17 cellular contexts compared by ENCODE assay signal in the genomic region with DNA sequence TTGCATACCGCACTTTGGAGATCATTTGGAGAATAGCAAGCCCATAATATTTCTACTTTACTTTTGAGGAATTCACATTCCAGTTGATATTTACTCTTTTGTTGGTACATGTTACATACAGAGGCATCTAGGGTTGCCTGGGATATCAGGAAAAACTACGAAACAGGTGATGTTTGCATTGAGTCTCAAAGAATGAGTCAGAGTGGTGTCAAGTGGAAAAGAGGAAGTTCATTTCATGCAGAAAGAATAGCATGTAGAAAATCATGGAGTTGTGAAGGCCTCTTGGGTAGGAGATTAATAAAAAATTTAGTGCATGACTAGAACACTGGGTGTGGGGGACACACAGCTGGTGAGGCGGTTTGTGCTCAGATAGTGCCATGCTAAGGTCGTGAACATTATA. TPM values are rescaled to one million over a fixed set of nuclear protein-coding genes. Genes with fewer than 3 reads are reported as not detected.
A peak's percentile ranks its signal among the peaks of the same experiment; 100 is the strongest.
DNase-seq lines count a peak whose midpoint lies in the region; ATAC-seq and TF ChIP-seq lines count a peak whose summit lies in the region.
"Had no signal": no experiment of that assay in that cellular context is flagged by ENCODE, and none has a peak within 500 bp of the region (broad histone marks: within the 10 kb centered on the region; RNA-seq: fewer than 3 reads in every experiment).

No MANE protein-coding gene starts in this region.

- H3K9ac ChIP-seq in MM.1S (ENCODE audit: low read length): no peak overlapping the region

- H3K4me1 Mint-ChIP-seq in stimulated activated naive B cell treated with anti-CD40 and anti-IgM and Interleukin-4, amounts not matched to agents 10 μg/mL and 1 μg/mL and 100 μg/mL, for 72 hours: peaks cover 3 to 6% of the 10 kb centered on the region in 2 donors

- no peaks in the 10 kb centered on the region for H3F3A ChIP-seq in MM.1S (ENCODE audit: insufficient read depth, low read length)

- H3K27me3 ChIP-seq in RWPE2 (ENCODE audit: insufficient read depth, poor library complexity, severe bottlenecking): no peaks in the 10 kb centered on the region
- H3K27me3 ChIP-seq in MM.1S (replicated peaks; ENCODE audit: insufficient read depth, low read length): no peaks in the 10 kb centered on the region

- no peak overlapping the region for H2AFZ ChIP-seq in MM.1S (ENCODE audit: low read length)

- H3K4me3 ChIP-seq in RWPE2 (ENCODE audit: severe bottlenecking) (no peak overlapping the region), MM.1S (ENCODE audit: low read length) (no peak overlapping the region)

- no peaks in the 10 kb centered on the region for H3K27me3 Mint-ChIP-seq in stimulated activated naive B cell treated with anti-CD40 and anti-IgM and Interleukin-4, amounts not matched to agents 10 μg/mL and 1 μg/mL and 100 μg/mL, for 72 hours
- H3K27me3 Mint-ChIP-seq: effector memory CD8-positive, alpha-beta T cell had no signal

- ATAC-seq in RWPE2 (ENCODE audit: low read depth): peak; percentile 95
- ATAC-seq in stimulated activated naive B cell treated with anti-CD40 and anti-IgM and Interleukin-4, amounts not matched to agents 10 μg/mL and 1 μg/mL and 100 μg/mL, for 72 hours (replicated peaks): peak; percentile 38 to 56
- ATAC-seq in HG02623 (IDR thresholded peaks at IDR 0.05; ENCODE audit: unreplicated experiment): no peak
- ATAC-seq in HG03521 (IDR thresholded peaks at IDR 0.05; ENCODE audit: unreplicated experiment): no peak
- ATAC-seq: effector memory CD8-positive, alpha-beta T cell had no signal

- H3K79me2 ChIP-seq in MM.1S (ENCODE audit: low read length): no peaks in the 10 kb centered on the region

- DNase-seq in SKM-1 treated with dmso at 0.1 percent for 144 hours (lab: John Stamatoyannopoulos, UW; ENCODE audit: unreplicated experiment) (peak; percentile 25), SKM-1 (lab: John Stamatoyannopoulos, UW; ENCODE audit: unreplicated experiment) (no peak), HT-29 (ENCODE audit: low spot score) (peak; percentile 43), RWPE2 (ENCODE audit: low spot score) (no peak), MM.1S (no peak)
- DNase-seq in stimulated activated naive B cell treated with anti-CD40 and anti-IgM and Interleukin-4, amounts not matched to agents 10 μg/mL and 1 μg/mL and 100 μg/mL, for 72 hours: no peak
- DNase-seq: activated CD8-positive, alpha-beta memory T cell treated with anti-CD3 and anti-CD28 coated beads, Interleukin-2, amount 50 U/mL, for 48 hours; effector memory CD8-positive, alpha-beta T cell; foreskin melanocyte; mesenchymal stem cell; NCI-H1048; NCI-H2171 treated with DMSO at 0.1 percent for 48 hours; stimulated activated CD4-positive, alpha-beta T cell treated with anti-CD3 and anti-CD28 coated beads, Interleukin-4, amount 100 ng/mL, for 4 hours; trophoblast cell had no signal

- H3K36me3 Mint-ChIP-seq in stimulated activated naive B cell treated with anti-CD40 and anti-IgM and Interleukin-4, amounts not matched to agents 10 μg/mL and 1 μg/mL and 100 μg/mL, for 72 hours: no peaks in the 10 kb centered on the region
- H3K36me3 Mint-ChIP-seq: activated naive CD8-positive, alpha-beta T cell had no signal

- H3K9me2 ChIP-seq in MM.1S (replicated peaks; ENCODE audit: insufficient read depth, low read length): no peaks in the 10 kb centered on the region

- peaks cover 0 to 4% of the 10 kb centered on the region in 2 donors for H3K9me3 Mint-ChIP-seq in stimulated activated naive B cell treated with anti-CD40 and anti-IgM and Interleukin-4, amounts not matched to agents 10 μg/mL and 1 μg/mL and 100 μg/mL, for 72 hours
- H3K9me3 Mint-ChIP-seq: effector memory CD8-positive, alpha-beta T cell had no signal

- H3K9me3 ChIP-seq in RWPE2 (ENCODE audit: severe bottlenecking) (no peaks in the 10 kb centered on the region), MM.1S (replicated peaks; ENCODE audit: insufficient read depth, low read length) (no peaks in the 10 kb centered on the region)

- no peaks in the 10 kb centered on the region for H3K36me3 ChIP-seq in RWPE2 (ENCODE audit: low read depth)
- H3K36me3 ChIP-seq in MM.1S (replicated peaks; ENCODE audit: insufficient read depth, low read length): no peaks in the 10 kb centered on the region

- no peaks in the 10 kb centered on the region for H4K20me1 ChIP-seq in MM.1S (ENCODE audit: insufficient read depth, low read length)

- TF ChIP-seq CTCF in RWPE2 (IDR thresholded peaks at IDR 0.05; ENCODE audit: poor library complexity, severe bottlenecking): no peak
- TF ChIP-seq CTCF in MM.1S (IDR thresholded peaks at IDR 0.05; ENCODE audit: low read length): no peak

- no peak overlapping the region for H3K27ac Mint-ChIP-seq in stimulated activated naive B cell treated with anti-CD40 and anti-IgM and Interleukin-4, amounts not matched to agents 10 μg/mL and 1 μg/mL and 100 μg/mL, for 72 hours
- H3K27ac Mint-ChIP-seq: activated naive CD8-positive, alpha-beta T cell had no signal

- no peak overlapping the region for H3K4me3 Mint-ChIP-seq in stimulated activated naive B cell treated with anti-CD40 and anti-IgM and Interleukin-4, amounts not matched to agents 10 μg/mL and 1 μg/mL and 100 μg/mL, for 72 hours
- H3K4me3 Mint-ChIP-seq: activated naive CD8-positive, alpha-beta T cell; effector memory CD8-positive, alpha-beta T cell had no signal

- H3K27ac ChIP-seq in RWPE2 (ENCODE audit: poor library complexity, severe bottlenecking) (no peak overlapping the region), MM.1S (ENCODE audit: low read length) (no peak overlapping the region)

- no peaks in the 10 kb centered on the region for H3K4me1 ChIP-seq in RWPE2 (ENCODE audit: insufficient read depth, poor library complexity, severe bottlenecking)
- H3K4me1 ChIP-seq in MM.1S (ENCODE audit: low read length): no peaks in the 10 kb centered on the region

- no peak overlapping the region for H3K4me2 ChIP-seq in MM.1S (ENCODE audit: low read depth, low read length)

RNA-seq across cellular contexts. Expression of a gene that starts 33.5 kb away (rescaled TPM):
- 8.1 and 8.8 TPM in 2 replicates for total RNA-seq in HT-29 (2014; rRNA removed; shearing (Covaris generic))

Comparison
In these comparisons a context has a peak if more than half of its experiments do, and no peak if none do; other contexts are left out.
1. DNase-seq: peak in SKM-1 treated with dmso at 0.1 percent for 144 hours (single experiment) and HT-29 (single experiment); none in SKM-1 (single experiment), RWPE2 (single experiment), stimulated activated naive B cell treated with anti-CD40 and anti-IgM and Interleukin-4, amounts not matched to agents 10 μg/mL and 1 μg/mL and 100 μg/mL, for 72 hours (single experiment) and MM.1S (single experiment).
2. ATAC-seq: peak in RWPE2 (single experiment) and stimulated activated naive B cell treated with anti-CD40 and anti-IgM and Interleukin-4, amounts not matched to agents 10 μg/mL and 1 μg/mL and 100 μg/mL, for 72 hours (2 of 2); none in HG02623 (single experiment) and HG03521 (single experiment).